24 cellular contexts compared by ENCODE assay signal in the genomic region with DNA sequence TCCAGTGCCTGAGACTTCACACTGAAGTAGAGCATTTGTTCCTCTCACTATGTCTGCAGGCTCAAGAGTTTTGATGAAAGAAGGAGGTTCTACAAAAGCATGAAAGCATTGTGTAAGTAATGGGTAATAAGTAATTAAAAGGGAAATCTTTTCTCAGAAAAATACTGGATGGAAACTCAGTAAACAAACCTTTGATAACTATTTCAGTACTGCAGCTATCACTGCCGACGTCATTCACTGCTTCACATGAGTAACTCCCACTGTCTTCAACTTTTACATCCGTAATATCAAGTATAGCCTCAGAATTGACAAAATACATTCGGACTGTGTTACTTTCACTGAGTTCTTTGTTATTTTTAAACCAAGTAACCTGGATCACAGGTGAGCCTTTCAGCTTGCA.
"Had no signal": no experiment of that assay in that cellular context is flagged by ENCODE, and none has a peak within 500 bp of the region (broad histone marks: within the 10 kb centered on the region; RNA-seq: fewer than 3 reads in every experiment).

No MANE protein-coding gene starts in this region.

- H3K9me3 ChIP-seq: gastroesophageal sphincter, heart left ventricle, lower lobe of right lung, mucosa of descending colon had no signal

- H3K4me3 ChIP-seq: coronary artery, dorsolateral prefrontal cortex, esophagus muscularis mucosa, gastroesophageal sphincter, hepatocyte, lower lobe of right lung, mucosa of descending colon had no signal

- FAIRE-seq: colon, endothelial cell of umbilical vein, frontal cortex, kidney had no signal

- H3K4me1 ChIP-seq: foreskin keratinocyte, gastroesophageal sphincter, lower lobe of right lung had no signal

- H3K36me3 ChIP-seq: gastroesophageal sphincter, lower lobe of right lung had no signal

- H3K27ac ChIP-seq: coronary artery, dorsolateral prefrontal cortex, esophagus muscularis mucosa, foreskin keratinocyte, gastroesophageal sphincter, hepatocyte, lower lobe of right lung had no signal

- DNase-seq: dermis blood vessel endothelial cell; dorsolateral prefrontal cortex; effector CD4-positive, alpha-beta T cell; effector memory CD4-positive, alpha-beta T cell; foreskin keratinocyte; heart left ventricle; hypothalamus; immature natural killer cell; islet precursor cell; kidney; kidney glomerular epithelial cell; left colon; left ventricle myocardium superior; lower lobe of right lung; mesenchymal stem cell; mucosa of descending colon had no signal

- ATAC-seq: foreskin keratinocyte, gastroesophageal sphincter, heart left ventricle, left colon, left lobe of liver, left ventricle myocardium superior, lower lobe of right lung, mucosa of descending colon had no signal

- H3K27me3 ChIP-seq: dorsolateral prefrontal cortex, esophagus muscularis mucosa, foreskin keratinocyte, gastroesophageal sphincter, heart left ventricle, hepatocyte had no signal
